1 cellular context compared by ENCODE assay signal in the genomic region with DNA sequence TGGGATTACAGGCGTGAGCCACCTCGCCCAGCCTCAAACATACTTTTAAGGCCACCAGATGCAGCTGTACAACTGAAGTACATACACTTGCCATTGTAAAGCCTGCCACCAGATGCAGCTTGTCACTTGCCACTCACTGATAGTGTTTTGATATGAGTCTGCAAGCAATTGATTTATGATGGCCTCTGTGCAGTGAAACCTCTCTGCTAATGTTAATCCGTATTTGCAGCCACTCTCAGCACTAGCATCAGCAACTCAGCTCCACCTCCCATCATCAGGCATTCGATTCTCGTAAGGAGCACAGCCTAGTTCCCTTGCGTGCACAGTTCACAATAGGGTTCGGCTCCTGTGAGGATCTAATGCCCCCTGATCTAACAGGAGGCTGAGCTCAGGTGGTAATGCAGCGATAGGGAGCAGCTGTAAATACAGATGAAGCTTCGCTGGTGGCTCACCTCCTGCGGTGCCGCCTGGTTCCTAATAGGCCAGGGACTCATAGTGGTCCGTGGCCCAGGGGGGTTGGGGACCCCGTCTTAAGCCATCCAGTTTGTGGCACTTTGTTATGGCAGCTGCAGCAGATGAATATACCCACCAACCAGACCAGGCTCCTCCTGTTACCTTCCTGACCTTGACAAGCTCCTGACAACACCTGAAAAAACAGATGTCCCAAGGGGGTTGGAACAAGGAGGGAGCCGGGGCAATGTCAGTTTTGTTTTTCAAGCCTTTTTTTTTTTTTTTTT.
TF ChIP-seq lines count a peak whose summit lies in the region.

No MANE protein-coding gene starts in this region.

TF ChIP-seq in GM23338, 12 proteins besides CTCF, POLR2A, EP300 and RAD21:
- TF ChIP-seq, protein P1, sequence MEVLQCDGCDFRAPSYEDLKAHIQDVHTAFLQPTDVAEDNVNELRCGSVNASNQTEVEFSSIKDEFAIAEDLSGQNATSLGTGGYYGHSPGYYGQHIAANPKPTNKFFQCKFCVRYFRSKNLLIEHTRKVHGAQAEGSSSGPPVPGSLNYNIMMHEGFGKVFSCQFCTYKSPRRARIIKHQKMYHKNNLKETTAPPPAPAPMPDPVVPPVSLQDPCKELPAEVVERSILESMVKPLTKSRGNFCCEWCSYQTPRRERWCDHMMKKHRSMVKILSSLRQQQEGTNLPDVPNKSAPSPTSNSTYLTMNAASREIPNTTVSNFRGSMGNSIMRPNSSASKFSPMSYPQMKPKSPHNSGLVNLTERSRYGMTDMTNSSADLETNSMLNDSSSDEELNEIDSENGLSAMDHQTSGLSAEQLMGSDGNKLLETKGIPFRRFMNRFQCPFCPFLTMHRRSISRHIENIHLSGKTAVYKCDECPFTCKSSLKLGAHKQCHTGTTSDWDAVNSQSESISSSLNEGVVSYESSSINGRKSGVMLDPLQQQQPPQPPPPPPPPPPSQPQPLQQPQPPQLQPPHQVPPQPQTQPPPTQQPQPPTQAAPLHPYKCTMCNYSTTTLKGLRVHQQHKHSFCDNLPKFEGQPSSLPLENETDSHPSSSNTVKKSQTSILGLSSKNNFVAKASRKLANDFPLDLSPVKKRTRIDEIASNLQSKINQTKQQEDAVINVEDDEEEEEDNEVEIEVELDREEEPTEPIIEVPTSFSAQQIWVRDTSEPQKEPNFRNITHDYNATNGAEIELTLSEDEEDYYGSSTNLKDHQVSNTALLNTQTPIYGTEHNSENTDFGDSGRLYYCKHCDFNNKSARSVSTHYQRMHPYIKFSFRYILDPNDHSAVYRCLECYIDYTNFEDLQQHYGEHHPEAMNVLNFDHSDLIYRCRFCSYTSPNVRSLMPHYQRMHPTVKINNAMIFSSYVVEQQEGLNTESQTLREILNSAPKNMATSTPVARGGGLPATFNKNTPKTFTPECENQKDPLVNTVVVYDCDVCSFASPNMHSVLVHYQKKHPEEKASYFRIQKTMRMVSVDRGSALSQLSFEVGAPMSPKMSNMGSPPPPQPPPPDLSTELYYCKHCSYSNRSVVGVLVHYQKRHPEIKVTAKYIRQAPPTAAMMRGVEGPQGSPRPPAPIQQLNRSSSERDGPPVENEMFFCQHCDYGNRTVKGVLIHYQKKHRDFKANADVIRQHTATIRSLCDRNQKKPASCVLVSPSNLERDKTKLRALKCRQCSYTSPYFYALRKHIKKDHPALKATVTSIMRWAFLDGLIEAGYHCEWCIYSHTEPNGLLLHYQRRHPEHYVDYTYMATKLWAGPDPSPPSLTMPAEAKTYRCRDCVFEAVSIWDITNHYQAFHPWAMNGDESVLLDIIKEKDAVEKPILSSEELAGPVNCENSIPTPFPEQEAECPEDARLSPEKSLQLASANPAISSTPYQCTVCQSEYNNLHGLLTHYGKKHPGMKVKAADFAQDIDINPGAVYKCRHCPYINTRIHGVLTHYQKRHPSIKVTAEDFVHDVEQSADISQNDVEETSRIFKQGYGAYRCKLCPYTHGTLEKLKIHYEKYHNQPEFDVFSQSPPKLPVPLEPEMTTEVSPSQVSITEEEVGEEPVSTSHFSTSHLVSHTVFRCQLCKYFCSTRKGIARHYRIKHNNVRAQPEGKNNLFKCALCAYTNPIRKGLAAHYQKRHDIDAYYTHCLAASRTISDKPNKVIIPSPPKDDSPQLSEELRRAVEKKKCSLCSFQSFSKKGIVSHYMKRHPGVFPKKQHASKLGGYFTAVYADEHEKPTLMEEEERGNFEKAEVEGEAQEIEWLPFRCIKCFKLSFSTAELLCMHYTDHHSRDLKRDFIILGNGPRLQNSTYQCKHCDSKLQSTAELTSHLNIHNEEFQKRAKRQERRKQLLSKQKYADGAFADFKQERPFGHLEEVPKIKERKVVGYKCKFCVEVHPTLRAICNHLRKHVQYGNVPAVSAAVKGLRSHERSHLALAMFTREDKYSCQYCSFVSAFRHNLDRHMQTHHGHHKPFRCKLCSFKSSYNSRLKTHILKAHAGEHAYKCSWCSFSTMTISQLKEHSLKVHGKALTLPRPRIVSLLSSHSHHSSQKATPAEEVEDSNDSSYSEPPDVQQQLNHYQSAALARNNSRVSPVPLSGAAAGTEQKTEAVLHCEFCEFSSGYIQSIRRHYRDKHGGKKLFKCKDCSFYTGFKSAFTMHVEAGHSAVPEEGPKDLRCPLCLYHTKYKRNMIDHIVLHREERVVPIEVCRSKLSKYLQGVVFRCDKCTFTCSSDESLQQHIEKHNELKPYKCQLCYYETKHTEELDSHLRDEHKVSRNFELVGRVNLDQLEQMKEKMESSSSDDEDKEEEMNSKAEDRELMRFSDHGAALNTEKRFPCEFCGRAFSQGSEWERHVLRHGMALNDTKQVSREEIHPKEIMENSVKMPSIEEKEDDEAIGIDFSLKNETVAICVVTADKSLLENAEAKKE (CRISPR knock-in tag; IDR thresholded peaks at IDR 0.05) = no peak
- no peak for TF ChIP-seq CREB1 (CRISPR knock-in tag; IDR thresholded peaks at IDR 0.05; ENCODE audit: low read depth)
- TF ChIP-seq EZH2phosphoT487 (IDR thresholded peaks at IDR 0.05; ENCODE audit: unreplicated experiment) = no peak
- TF ChIP-seq STAT1 (IDR thresholded peaks at IDR 0.05; ENCODE audit: unreplicated experiment) = no peak
- no peak for TF ChIP-seq NANOG (IDR thresholded peaks at IDR 0.05; ENCODE audit: borderline replicate concordance)
- TF ChIP-seq JUNB (IDR thresholded peaks at IDR 0.05; ENCODE audit: unreplicated experiment) = no peak
- no peak for TF ChIP-seq ZNF114 (CRISPR knock-in tag; IDR thresholded peaks at IDR 0.05)
- no peak for TF ChIP-seq EZH2 (IDR thresholded peaks at IDR 0.05; ENCODE audit: low read depth, unreplicated experiment)
- TF ChIP-seq, protein P2, sequence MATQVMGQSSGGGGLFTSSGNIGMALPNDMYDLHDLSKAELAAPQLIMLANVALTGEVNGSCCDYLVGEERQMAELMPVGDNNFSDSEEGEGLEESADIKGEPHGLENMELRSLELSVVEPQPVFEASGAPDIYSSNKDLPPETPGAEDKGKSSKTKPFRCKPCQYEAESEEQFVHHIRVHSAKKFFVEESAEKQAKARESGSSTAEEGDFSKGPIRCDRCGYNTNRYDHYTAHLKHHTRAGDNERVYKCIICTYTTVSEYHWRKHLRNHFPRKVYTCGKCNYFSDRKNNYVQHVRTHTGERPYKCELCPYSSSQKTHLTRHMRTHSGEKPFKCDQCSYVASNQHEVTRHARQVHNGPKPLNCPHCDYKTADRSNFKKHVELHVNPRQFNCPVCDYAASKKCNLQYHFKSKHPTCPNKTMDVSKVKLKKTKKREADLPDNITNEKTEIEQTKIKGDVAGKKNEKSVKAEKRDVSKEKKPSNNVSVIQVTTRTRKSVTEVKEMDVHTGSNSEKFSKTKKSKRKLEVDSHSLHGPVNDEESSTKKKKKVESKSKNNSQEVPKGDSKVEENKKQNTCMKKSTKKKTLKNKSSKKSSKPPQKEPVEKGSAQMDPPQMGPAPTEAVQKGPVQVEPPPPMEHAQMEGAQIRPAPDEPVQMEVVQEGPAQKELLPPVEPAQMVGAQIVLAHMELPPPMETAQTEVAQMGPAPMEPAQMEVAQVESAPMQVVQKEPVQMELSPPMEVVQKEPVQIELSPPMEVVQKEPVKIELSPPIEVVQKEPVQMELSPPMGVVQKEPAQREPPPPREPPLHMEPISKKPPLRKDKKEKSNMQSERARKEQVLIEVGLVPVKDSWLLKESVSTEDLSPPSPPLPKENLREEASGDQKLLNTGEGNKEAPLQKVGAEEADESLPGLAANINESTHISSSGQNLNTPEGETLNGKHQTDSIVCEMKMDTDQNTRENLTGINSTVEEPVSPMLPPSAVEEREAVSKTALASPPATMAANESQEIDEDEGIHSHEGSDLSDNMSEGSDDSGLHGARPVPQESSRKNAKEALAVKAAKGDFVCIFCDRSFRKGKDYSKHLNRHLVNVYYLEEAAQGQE (IDR thresholded peaks at IDR 0.05; ENCODE audit: unreplicated experiment) = no peak
- no peak for TF ChIP-seq ZNF331 (CRISPR knock-in tag; IDR thresholded peaks at IDR 0.05; ENCODE audit: low read depth)
- TF ChIP-seq POLR2AphosphoS5 (IDR thresholded peaks at IDR 0.05; ENCODE audit: low read depth) = no peak
- TF ChIP-seq, protein P3, sequence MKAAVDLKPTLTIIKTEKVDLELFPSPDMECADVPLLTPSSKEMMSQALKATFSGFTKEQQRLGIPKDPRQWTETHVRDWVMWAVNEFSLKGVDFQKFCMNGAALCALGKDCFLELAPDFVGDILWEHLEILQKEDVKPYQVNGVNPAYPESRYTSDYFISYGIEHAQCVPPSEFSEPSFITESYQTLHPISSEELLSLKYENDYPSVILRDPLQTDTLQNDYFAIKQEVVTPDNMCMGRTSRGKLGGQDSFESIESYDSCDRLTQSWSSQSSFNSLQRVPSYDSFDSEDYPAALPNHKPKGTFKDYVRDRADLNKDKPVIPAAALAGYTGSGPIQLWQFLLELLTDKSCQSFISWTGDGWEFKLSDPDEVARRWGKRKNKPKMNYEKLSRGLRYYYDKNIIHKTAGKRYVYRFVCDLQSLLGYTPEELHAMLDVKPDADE (IDR thresholded peaks at IDR 0.05) = no peak
